39 cellular contexts compared by ENCODE assay signal in genomic region chr11:63177872-63178271, GRCh38. TPM values are rescaled to one million over a fixed set of nuclear protein-coding genes. Genes with fewer than 3 reads are reported as not detected.
"Had no signal": no experiment of that assay in that cellular context is flagged by ENCODE, and none has a peak within 500 bp of the region (broad histone marks: within the 10 kb centered on the region; RNA-seq: fewer than 3 reads in every experiment).

No MANE protein-coding gene starts in this region.

- H3K4me3 ChIP-seq: MG63 had no signal

- H3K9me3 ChIP-seq: MG63 had no signal

- H3K27me3 ChIP-seq: MG63 had no signal

- H3K36me3 ChIP-seq: MG63 had no signal

- DNase-seq: Karpas-422, Kasumi-1, MG63, MM.1S, MV-4-11, NCI-H1048, NCI-H1092, NCI-H1092 treated with DMSO at 0.1 percent for 48 hours, NCI-H1105, NCI-H1105 treated with DMSO at 0.1 percent for 48 hours, NCI-H1417, NCI-H1417 treated with DMSO at 0.1 percent for 48 hours, NCI-H1436, NCI-H1436 treated with DMSO at 0.1 percent for 48 hours, NCI-H146, NCI-H1694, NCI-H1694 treated with DMSO at 0.1 percent for 48 hours, NCI-H187, NCI-H187 treated with DMSO at 0.1 percent for 48 hours, NCI-H1930, NCI-H2029, NCI-H2029 treated with DMSO at 0.1 percent for 48 hours, NCI-H2081, NCI-H2081 treated with DMSO at 0.1 percent for 48 hours, NCI-H2107, NCI-H2171, NCI-H2171 treated with DMSO at 0.1 percent for 48 hours, NCI-H2227 treated with DMSO at 0.1 percent for 48 hours, NCI-H226, NCI-H345, NCI-H446, NCI-H446 treated with DMSO at 0.1 percent for 48 hours, NCI-H510A, NCI-H510A treated with DMSO at 0.1 percent for 48 hours, NCI-H524, NCI-H524 treated with DMSO at 0.1 percent for 48 hours had no signal

RNA-seq across cellular contexts. Expression of gene SLC22A24, which starts 33.9 kb away (rescaled TPM):
- total RNA-seq: LHCN-M2, M059J, MCF 10A had no signal
